Comparison of ENCODE assay signal across 27 cellular contexts in genomic region chr1:17790383-17791054, GRCh38. TPM values are rescaled to one million over a fixed set of nuclear protein-coding genes. Genes with fewer than 3 reads are reported as not detected.
"Had no signal": no experiment of that assay in that cellular context is flagged by ENCODE, and none has a peak within 500 bp of the region (broad histone marks: within the 10 kb centered on the region; RNA-seq: fewer than 3 reads in every experiment).

No MANE protein-coding gene starts in this region.

- H3K27ac Mint-ChIP-seq: naive thymus-derived CD8-positive, alpha-beta T cell; progenitor cell of endocrine pancreas had no signal

- H3K27ac ChIP-seq: heart left ventricle, ovary, stomach, thoracic aorta, transverse colon had no signal

- FAIRE-seq: colon, frontal cortex, islet of Langerhans, small intestine had no signal

- H3K36me3 Mint-ChIP-seq: naive thymus-derived CD8-positive, alpha-beta T cell had no signal

- H3K9me3 Mint-ChIP-seq: naive thymus-derived CD8-positive, alpha-beta T cell had no signal

- H3K4me3 ChIP-seq: heart left ventricle, mucosa of descending colon, ovary, stomach, thoracic aorta, transverse colon had no signal

- ATAC-seq: heart left ventricle; left lobe of liver; mucosa of descending colon; naive thymus-derived CD8-positive, alpha-beta T cell; right cardiac atrium had no signal

- DNase-seq: effector CD4-positive, alpha-beta T cell; heart left ventricle; hypothalamus; mammary epithelial cell; mucosa of descending colon; naive thymus-derived CD8-positive, alpha-beta T cell; nucleus accumbens; ovary; right cardiac atrium; small intestine; stimulated activated CD4-positive, alpha-beta T cell treated with anti-CD3 and anti-CD28 coated beads, Interleukin-12 subunit alpha, Interleukin-12 subunit beta, amount 100 ng/mL, for 4 hours; stimulated activated naive CD4-positive, alpha-beta T cell; stomach; substantia nigra; transverse colon had no signal

- H3K4me1 Mint-ChIP-seq: naive thymus-derived CD8-positive, alpha-beta T cell had no signal

- H3K9me3 ChIP-seq: heart left ventricle, mucosa of descending colon, ovary, stomach, thoracic aorta, transverse colon had no signal

- H3K4me1 ChIP-seq: heart left ventricle, stomach had no signal

- H3K27me3 ChIP-seq: ovary, transverse colon had no signal

- H3K4me3 Mint-ChIP-seq: naive thymus-derived CD8-positive, alpha-beta T cell had no signal

- H3K36me3 ChIP-seq: heart left ventricle, ovary, stomach, thoracic aorta, transverse colon had no signal

RNA-seq across cellular contexts. Expression of gene ACTL8, which starts 35.4 kb away (rescaled TPM):
- total RNA-seq: dermis microvascular lymphatic vessel endothelial cell; fibroblast of lung; glomerular endothelial cell; heart left ventricle; left lobe of liver; lower leg skin; mammary epithelial cell; naive thymus-derived CD8-positive, alpha-beta T cell; ovary; progenitor cell of endocrine pancreas; right cardiac atrium; stomach; thoracic aorta; transverse colon; ureter had no signal
- polyA plus RNA-seq: heart left ventricle; mammary epithelial cell; naive thymus-derived CD8-positive, alpha-beta T cell; neural cell; right cardiac atrium; stomach had no signal
